In genomic region chr6:106976270-106976669, GRCh38 we compare ENCODE assay signal across 1 cellular context.
TF ChIP-seq lines count a peak whose summit lies in the region.

No MANE protein-coding gene starts in this region.

TF ChIP-seq in GM12878, 131 proteins besides CTCF, POLR2A, EP300 and RAD21:
- TF ChIP-seq RUNX3 (IDR thresholded peaks at IDR 0.05; ENCODE audit: low read length) (peak; percentile 45; the same call in 1 of the 2 replicates), MEF2A (IDR thresholded peaks at IDR 0.05; ENCODE audit: insufficient read depth, low read depth, low read length) (0 out of 2 replicates have a peak, but pooled peaks have one; percentile 48), YY1 (IDR thresholded peaks at IDR 0.05; ENCODE audit: low read depth, low read length) (no peak)
